ENCODE assay signal across 21 cellular contexts in the genomic region with DNA sequence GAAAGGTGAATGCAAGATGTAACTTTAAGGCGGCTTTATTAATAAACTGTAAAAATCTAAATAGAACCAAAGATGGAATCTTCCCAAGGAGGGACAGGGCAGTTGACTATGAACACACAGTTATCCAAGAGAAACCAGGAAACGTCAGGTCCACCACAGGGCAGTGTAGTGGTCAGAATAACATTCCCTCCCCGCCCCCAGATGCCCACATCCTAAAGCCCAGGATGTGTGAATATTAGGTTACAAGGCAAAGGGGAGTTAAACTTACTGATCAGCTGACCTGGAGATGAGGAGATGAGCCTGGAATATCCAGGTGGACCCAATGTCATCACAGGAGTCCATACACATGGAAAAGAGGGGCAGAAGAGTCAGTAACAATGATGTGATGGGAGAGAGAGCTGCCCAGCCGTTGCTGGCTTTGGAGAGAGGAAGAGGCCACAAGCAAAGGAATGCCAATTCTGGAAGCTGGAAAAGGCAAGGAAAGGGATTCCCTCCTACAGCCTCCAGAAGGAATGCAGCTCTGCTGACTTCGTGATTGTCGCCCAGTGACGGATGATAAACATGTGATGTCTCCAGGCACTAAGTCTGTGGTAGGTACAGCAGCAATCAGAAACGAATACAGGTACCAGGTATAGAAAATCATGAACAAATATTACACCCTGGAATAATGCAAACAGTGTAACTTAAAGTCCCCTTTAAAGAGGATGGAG. TPM values are rescaled to one million over a fixed set of nuclear protein-coding genes. Genes with fewer than 3 reads are reported as not detected.
DNase-seq lines count a peak whose midpoint lies in the region; ATAC-seq and TF ChIP-seq lines count a peak whose summit lies in the region.
"Had no signal": no experiment of that assay in that cellular context is flagged by ENCODE, and none has a peak within 500 bp of the region (broad histone marks: within the 10 kb centered on the region; RNA-seq: fewer than 3 reads in every experiment).

No MANE protein-coding gene starts in this region.

- WGBS in trophoblast cell (ENCODE audit: extremely low coverage, insufficient coverage, insufficient read length) = no CpG with 5 or more reads among the region's 8 CpGs

- peaks cover 33 to 48% of the 10 kb centered on the region in 2 donors for H3K4me1 Mint-ChIP-seq in effector memory CD8-positive, alpha-beta T cell (ENCODE audit: low read depth in 2 of 2)
- peaks cover 18% of the 10 kb centered on the region for H3K4me1 Mint-ChIP-seq in osteocyte (ENCODE audit: unreplicated experiment)

- H3K4me1 ChIP-seq in trophoblast cell (ENCODE audit: control insufficient read depth in 1 of 2, insufficient read depth in 2 of 2, low read length in 2 of 2) = peaks cover 18 to 21% of the 10 kb centered on the region in 2 experiments

- H3K9me3 Mint-ChIP-seq in effector memory CD8-positive, alpha-beta T cell = no peaks in the 10 kb centered on the region
- H3K9me3 Mint-ChIP-seq in osteocyte (ENCODE audit: unreplicated experiment) = peaks cover 16% of the 10 kb centered on the region
- H3K9me3 Mint-ChIP-seq: T-helper 2 cell treated with Interferon-gamma antibody and Interleukin-4, amounts not matched to agents 5 μg/mL and 100 μg/mL, for 36 hours had no signal

- ATAC-seq in effector memory CD8-positive, alpha-beta T cell (replicated peaks) = no peak
- ATAC-seq in GM19035 (IDR thresholded peaks at IDR 0.05; ENCODE audit: unreplicated experiment) (no peak), HG02678 (IDR thresholded peaks at IDR 0.05; ENCODE audit: unreplicated experiment) (no peak), HG03457 (IDR thresholded peaks at IDR 0.05; ENCODE audit: unreplicated experiment) (no peak)
- ATAC-seq: left lobe of liver had no signal

- H3K18ac ChIP-seq in trophoblast cell (ENCODE audit: low read length) = no peak overlapping the region

- H4K91ac ChIP-seq in trophoblast cell (ENCODE audit: low read depth, low read length) = no peak overlapping the region

- H3K23ac ChIP-seq in trophoblast cell (ENCODE audit: low read length) = no peak overlapping the region

- H2BK120ac ChIP-seq in trophoblast cell (ENCODE audit: insufficient read depth, low read length, poor library complexity) = no peak overlapping the region

- DNase-seq in EH (ENCODE audit: low read depth) (peak; percentile 42), M059J (ENCODE audit: low read depth) (peak; percentile 57), trophoblast cell (peak; percentile 47 to 70), osteocyte (ENCODE audit: extremely low spot score, unreplicated experiment) (no peak)
- DNase-seq in effector memory CD8-positive, alpha-beta T cell = no peak
- DNase-seq: activated CD4-positive, CD25-positive, alpha-beta regulatory T cell treated with anti-CD3 and anti-CD28 coated beads, Interleukin-2, amount 50 U/mL, for 72 hours; dermis blood vessel endothelial cell; GF-D8; KBM-7; NCI-H1092; NCI-H2081 treated with DMSO at 0.1 percent for 48 hours; NCI-H510A; SHP77; stimulated activated CD4-positive, alpha-beta T cell treated with anti-CD3 and anti-CD28 coated beads, Interleukin-4, amount 100 ng/mL, for 1 hour had no signal

- peak overlapping the region; percentile 67 to 85 for H3K27ac Mint-ChIP-seq in effector memory CD8-positive, alpha-beta T cell
- H3K27ac Mint-ChIP-seq in osteocyte (ENCODE audit: unreplicated experiment) = no peak overlapping the region

- no peak overlapping the region for H4K8ac ChIP-seq in trophoblast cell (ENCODE audit: low read depth, low read length)

- no peak overlapping the region for H2AK5ac ChIP-seq in trophoblast cell (ENCODE audit: low read length)

- H2AFZ ChIP-seq in trophoblast cell (ENCODE audit: insufficient read depth, low read length, poor library complexity) = no peak overlapping the region

- no peak overlapping the region for H4K12ac ChIP-seq in trophoblast cell (ENCODE audit: low read depth, low read length)

- H3K4ac ChIP-seq in trophoblast cell (ENCODE audit: low read depth, low read length) = peak overlapping the region; percentile 80

- H3K14ac ChIP-seq in trophoblast cell (ENCODE audit: low read length) = no peak overlapping the region

- H3K79me1 ChIP-seq in trophoblast cell (ENCODE audit: low read length) = peaks cover 9% of the 10 kb centered on the region

- no peaks in the 10 kb centered on the region for H3K9me3 ChIP-seq in trophoblast cell (ENCODE audit: insufficient read depth, low read depth, low read length)
- H3K9me3 ChIP-seq: breast epithelium had no signal

- no peak overlapping the region for H3K4me3 ChIP-seq in trophoblast cell (ENCODE audit: low read depth, low read length)
- H3K4me3 ChIP-seq: breast epithelium had no signal

- peaks cover 6 to 12% of the 10 kb centered on the region in 2 experiments for H3K36me3 ChIP-seq in trophoblast cell (ENCODE audit: control insufficient read depth in 1 of 2, insufficient read depth in 2 of 2, low read length in 2 of 2)
- H3K36me3 ChIP-seq: breast epithelium had no signal

- H3K36me3 Mint-ChIP-seq in effector memory CD8-positive, alpha-beta T cell (ENCODE audit: insufficient read depth) = peaks cover 14% of the 10 kb centered on the region
- H3K36me3 Mint-ChIP-seq in osteocyte (ENCODE audit: unreplicated experiment) = no peaks in the 10 kb centered on the region

- H3K27me3 Mint-ChIP-seq in effector memory CD8-positive, alpha-beta T cell = no peaks in the 10 kb centered on the region
- no peaks in the 10 kb centered on the region for H3K27me3 Mint-ChIP-seq in osteocyte (ENCODE audit: unreplicated experiment)

- no peak overlapping the region for H3K9ac ChIP-seq in trophoblast cell (ENCODE audit: low read length)

- no peak for TF ChIP-seq CTCF in osteocyte (IDR thresholded peaks at IDR 0.05)

- no peaks in the 10 kb centered on the region for H3K27me3 ChIP-seq in trophoblast cell (ENCODE audit: insufficient read depth, low read length)

- H3K4me3 Mint-ChIP-seq in effector memory CD8-positive, alpha-beta T cell = no peak overlapping the region
- no peak overlapping the region for H3K4me3 Mint-ChIP-seq in osteocyte (ENCODE audit: unreplicated experiment)
- H3K4me3 Mint-ChIP-seq: T-helper 2 cell treated with Interferon-gamma antibody and Interleukin-4, amounts not matched to agents 5 μg/mL and 100 μg/mL, for 36 hours had no signal

- H3K4me2 ChIP-seq in trophoblast cell (ENCODE audit: low read length) = no peak overlapping the region

- peaks cover 31% of the 10 kb centered on the region for H3K79me2 ChIP-seq in trophoblast cell (ENCODE audit: control insufficient read depth, insufficient read depth, low read length, poor library complexity)

- no peak overlapping the region for H2BK5ac ChIP-seq in trophoblast cell (ENCODE audit: low read depth, low read length, poor library complexity)

- no peak overlapping the region for H2BK12ac ChIP-seq in trophoblast cell (ENCODE audit: low read length)

- H3K27ac ChIP-seq in trophoblast cell (ENCODE audit: low read depth, low read length) = peak overlapping the region; percentile 39
- H3K27ac ChIP-seq: HL-60 had no signal

RNA-seq across cellular contexts. Expression of gene SH3KBP1, which starts 5.2 kb away (rescaled TPM):
- total RNA-seq in M059J (2014; rRNA removed; shearing (Covaris generic)) = 35.7 and 42.7 TPM in 2 replicates
- 115 and 120 TPM in 2 replicates for polyA plus RNA-seq in trophoblast cell (2013)
- total RNA-seq in osteocyte = 48.1 and 52.7 TPM in 2 replicates

Comparison
In these comparisons a context has a peak if more than half of its experiments do, and no peak if none do; other contexts are left out.
1. DNase-seq: peak in EH (single experiment), M059J (single experiment) and trophoblast cell (2 of 2); none in effector memory CD8-positive, alpha-beta T cell (0 of 3) and osteocyte (single experiment).